Comparison of ENCODE assay signal across 21 cellular contexts in genomic region chr9:74078647-74079046, GRCh38.
DNase-seq lines count a peak whose midpoint lies in the region; ATAC-seq, FAIRE-seq and TF ChIP-seq lines count a peak whose summit lies in the region.
"Had no signal": no experiment of that assay in that cellular context is flagged by ENCODE, and none has a peak within 500 bp of the region (broad histone marks: within the 10 kb centered on the region; RNA-seq: fewer than 3 reads in every experiment).

No MANE protein-coding gene starts in this region.

- H3K4me3 Mint-ChIP-seq in MCF 10A (ENCODE audit: unreplicated experiment), result no peak overlapping the region
- H3K4me3 Mint-ChIP-seq: CD4-positive, alpha-beta T cell; nephron had no signal

- no peak for FAIRE-seq in GM19239 (lab: Jason Lieb, UNC)
- FAIRE-seq: endometrium had no signal

- in situ Hi-C loops in astrocyte of the cerebellum (cut with HindIII; ENCODE audit: low sequenced_read_pairs), result no loop called here

- H3K4me1 Mint-ChIP-seq in MCF 10A (ENCODE audit: insufficient read depth, unreplicated experiment), result no peaks in the 10 kb centered on the region
- H3K4me1 Mint-ChIP-seq: nephron had no signal

- no peak for ATAC-seq in HG03460 (IDR thresholded peaks at IDR 0.05; ENCODE audit: unreplicated experiment)
- ATAC-seq: heart left ventricle had no signal

- TF ChIP-seq CTCF in MCF 10A (IDR thresholded peaks at IDR 0.05; ENCODE audit: unreplicated experiment), result no peak
- TF ChIP-seq CTCF in breast epithelium (IDR thresholded peaks at IDR 0.05), result no peak
- no peak for TF ChIP-seq CTCF in astrocyte of the cerebellum (IDR thresholded peaks at IDR 0.05; ENCODE audit: low read depth, low read length, missing control alignments)

- H3K9me3 ChIP-seq in breast epithelium (peaks cover 6 to 27% of the 10 kb centered on the region in 2 donors), iPS-18a (ENCODE audit: control insufficient read depth, low read depth, low read length) (peaks cover 7% of the 10 kb centered on the region)
- H3K9me3 ChIP-seq: transverse colon had no signal

- H3K36me3 ChIP-seq in breast epithelium (no peaks in the 10 kb centered on the region), iPS-18a (ENCODE audit: control insufficient read depth, low read depth, low read length) (no peaks in the 10 kb centered on the region)
- H3K36me3 ChIP-seq: cardiac muscle cell, heart left ventricle, left ventricle myocardium inferior, transverse colon had no signal

- H3K27ac ChIP-seq in breast epithelium (no peak overlapping the region), iPS-18a (ENCODE audit: low read length) (no peak overlapping the region)
- H3K27ac ChIP-seq: cardiac muscle cell, heart left ventricle, left ventricle myocardium inferior, transverse colon had no signal

- peaks cover under 1% of the 10 kb centered on the region for H3K9me3 Mint-ChIP-seq in MCF 10A (ENCODE audit: unreplicated experiment)
- H3K9me3 Mint-ChIP-seq: nephron had no signal

- H3K36me3 Mint-ChIP-seq in MCF 10A (ENCODE audit: insufficient read depth, unreplicated experiment), result no peaks in the 10 kb centered on the region

- no peaks in the 10 kb centered on the region for H3K27me3 Mint-ChIP-seq in MCF 10A (ENCODE audit: insufficient read depth, unreplicated experiment)
- H3K27me3 Mint-ChIP-seq: CD4-positive, alpha-beta T cell had no signal

- intact Hi-C loops in MCF 10A (cut with micrococcal nuclease) (no loop called here), breast epithelium (cut with DNase I; ENCODE audit: low total_unique reads) (loop anchor here (10.0 kb wide), 1 partner anchor 754 kb away; no protein-coding TSS in a partner anchor)

- no peak overlapping the region for H3K27ac Mint-ChIP-seq in MCF 10A (ENCODE audit: low read depth, unreplicated experiment)
- H3K27ac Mint-ChIP-seq: CD4-positive, alpha-beta T cell; nephron had no signal

- POLR2A ChIA-PET in MCF 10A (lab: Yijun Ruan, JAX), result no interaction called here

- DNase-seq in MCF 10A (ENCODE audit: unreplicated experiment) (peak; percentile 35), breast epithelium (ENCODE audit: low spot score in 2 of 2) (no peak), astrocyte of the cerebellum (ENCODE audit: low read depth) (peak; percentile 90), SKM-1 treated with dmso at 0.1 percent for 144 hours (lab: John Stamatoyannopoulos, UW; ENCODE audit: unreplicated experiment) (no peak), GM19239 (ENCODE audit: insufficient read length, low spot score) (no peak), T-helper 2 cell (no peak)
- DNase-seq: activated CD4-positive, CD25-positive, alpha-beta regulatory T cell; activated naive CD4-positive, alpha-beta T cell; CD4-positive, alpha-beta T cell; heart left ventricle; left ventricle myocardium inferior; NCI-H1105 treated with DMSO at 0.1 percent for 48 hours; NK-92 treated with Interleukin-12 subunit alpha and Interleukin-12 subunit beta, amount 100 ng/mL, for 24 hours; retina; stimulated activated CD4-positive, alpha-beta T cell treated with anti-CD3 and anti-CD28 coated beads, Interleukin-2, amount 100 ng/mL, for 48 hours; transverse colon had no signal

- BruUV-seq in MCF 10A (replicated peaks; lab: Mats Ljungman, UMichigan), result no TSS peak

- CTCF ChIA-PET in MCF 10A (lab: Yijun Ruan, JAX), result interaction anchor here (0.7 kb wide), 1 partner anchor 606 kb away, joined by 3 read pairs; no protein-coding TSS in a partner anchor

- H3K27me3 ChIP-seq in breast epithelium (no peaks in the 10 kb centered on the region), iPS-18a (ENCODE audit: control insufficient read depth, insufficient read depth, low read length) (no peaks in the 10 kb centered on the region)
- H3K27me3 ChIP-seq: cardiac muscle cell, heart left ventricle, transverse colon had no signal

- no peak overlapping the region for H3K9ac ChIP-seq in iPS-18a (ENCODE audit: low read length)

- H3K4me1 ChIP-seq in breast epithelium, result no peaks in the 10 kb centered on the region
- peaks cover 31% of the 10 kb centered on the region for H3K4me1 ChIP-seq in iPS-18a (ENCODE audit: control insufficient read depth, low read depth, low read length)
- H3K4me1 ChIP-seq: heart left ventricle, left ventricle myocardium inferior, transverse colon had no signal

- no peak overlapping the region for H3K4me3 ChIP-seq in breast epithelium
- no peak overlapping the region for H3K4me3 ChIP-seq in astrocyte of the cerebellum (ENCODE audit: low read depth, low read length)
- peak overlapping the region; percentile 3 for H3K4me3 ChIP-seq in iPS-18a (ENCODE audit: low read length)
- H3K4me3 ChIP-seq: cardiac muscle cell, heart left ventricle, left ventricle myocardium inferior, transverse colon had no signal

- no peak for TF ChIP-seq POLR2A in breast epithelium (IDR thresholded peaks at IDR 0.05)

Comparison
In these comparisons a context has a peak if more than half of its experiments do, and no peak if none do; other contexts are left out.
1. DNase-seq: peak in MCF 10A (single experiment) and astrocyte of the cerebellum (single experiment); none in breast epithelium (0 of 2), SKM-1 treated with dmso at 0.1 percent for 144 hours (single experiment), GM19239 (single experiment) and T-helper 2 cell (0 of 5).